In genomic region chr6:108850669-108851467, GRCh38 we compare ENCODE assay signal across 1 cellular context.
TF ChIP-seq lines count a peak whose summit lies in the region.

No MANE protein-coding gene starts in this region.

TF ChIP-seq in HepG2, 621 proteins besides CTCF, POLR2A, EP300 and RAD21 (continued from another document and continues in another):
- TF ChIP-seq CEBPZ (IDR thresholded peaks at IDR 0.05; ENCODE audit: low read length) (no peak), HOMEZ (CRISPR knock-in tag; IDR thresholded peaks at IDR 0.05; ENCODE audit: low read depth) (peak; percentile 62; the same call in 1 of the 2 replicates), ETV6 (CRISPR knock-in tag; conservative IDR thresholded peaks at IDR 0.05) (no peak), KLF6 (CRISPR knock-in tag; IDR thresholded peaks at IDR 0.05) (no peak), ZNF567 (CRISPR knock-in tag; IDR thresholded peaks at IDR 0.05; ENCODE audit: borderline replicate concordance) (no peak), SNAPC2 (CRISPR knock-in tag; IDR thresholded peaks at IDR 0.05) (no peak), ZBTB26 (CRISPR knock-in tag; IDR thresholded peaks at IDR 0.05; ENCODE audit: borderline replicate concordance) (no peak), ZNF343 (CRISPR knock-in tag; IDR thresholded peaks at IDR 0.05) (no peak), ZNF17 (CRISPR knock-in tag; IDR thresholded peaks at IDR 0.05) (no peak), ZNF605 (CRISPR knock-in tag; IDR thresholded peaks at IDR 0.05) (peak; percentile 53; the same call in 1 of the 2 replicates), ARNT (IDR thresholded peaks at IDR 0.05) (no peak), YEATS4 (CRISPR knock-in tag; IDR thresholded peaks at IDR 0.05; ENCODE audit: borderline replicate concordance) (no peak), IRF2 (CRISPR knock-in tag; IDR thresholded peaks at IDR 0.05) (0 out of 2 replicates have a peak, but pooled peaks have one; percentile 30), MTF2 (CRISPR knock-in tag; IDR thresholded peaks at IDR 0.05; ENCODE audit: borderline replicate concordance) (no peak), IRF1 (CRISPR knock-in tag; IDR thresholded peaks at IDR 0.05; ENCODE audit: low read depth) (no peak), FOXA1 (IDR thresholded peaks at IDR 0.05) (no peak), FOXA1 (CRISPR knock-in tag; IDR thresholded peaks at IDR 0.05) (no peak), ZSCAN30 (CRISPR knock-in tag; IDR thresholded peaks at IDR 0.05) (no peak), HMGXB4 (CRISPR knock-in tag; IDR thresholded peaks at IDR 0.05; ENCODE audit: borderline replicate concordance in 1 of 2, low read depth in 1 of 2) (no peak), MIER3 (CRISPR knock-in tag; IDR thresholded peaks at IDR 0.05; ENCODE audit: borderline replicate concordance) (no peak), USF2 (IDR thresholded peaks at IDR 0.05; ENCODE audit: low read depth, low read length) (peak; percentile 13; the same call in 1 of the 2 replicates), USF2 (CRISPR knock-in tag; IDR thresholded peaks at IDR 0.05; ENCODE audit: borderline replicate concordance) (peak; percentile 42; the same call in 1 of the 2 replicates), SMARCE1 (IDR thresholded peaks at IDR 0.05; ENCODE audit: borderline replicate concordance) (no peak), ZNF770 (CRISPR knock-in tag; IDR thresholded peaks at IDR 0.05) (no peak), ZNF788 (CRISPR knock-in tag; IDR thresholded peaks at IDR 0.05; ENCODE audit: borderline replicate concordance) (no peak), HNF4G (IDR thresholded peaks at IDR 0.05; ENCODE audit: borderline replicate concordance, low read depth, low read length) (peak; percentile 21; the same call in 1 of the 2 replicates), HNF4G (CRISPR knock-in tag; IDR thresholded peaks at IDR 0.05; ENCODE audit: borderline replicate concordance, low read depth) (no peak), U2AF2 (IDR thresholded peaks at IDR 0.05; ENCODE audit: low read depth, low read length) (no peak), SP2 (CRISPR knock-in tag; IDR thresholded peaks at IDR 0.05) (no peak), FOXC1 (CRISPR knock-in tag; IDR thresholded peaks at IDR 0.05; ENCODE audit: borderline replicate concordance) (no peak), FOXP1 (IDR thresholded peaks at IDR 0.05) (no peak), FOXP1 (CRISPR knock-in tag; IDR thresholded peaks at IDR 0.05) (no peak), ZNF280B (CRISPR knock-in tag; IDR thresholded peaks at IDR 0.05; ENCODE audit: borderline replicate concordance) (no peak), ZNF644 (CRISPR knock-in tag; IDR thresholded peaks at IDR 0.05; ENCODE audit: low read depth) (0 out of 2 replicates have a peak, but pooled peaks have one; percentile 26), ZNF441 (CRISPR knock-in tag; IDR thresholded peaks at IDR 0.05; ENCODE audit: borderline replicate concordance) (no peak), TCF7 (IDR thresholded peaks at IDR 0.05; ENCODE audit: low read depth) (no peak), KAT2B (IDR thresholded peaks at IDR 0.05; ENCODE audit: borderline replicate concordance, low read depth, low read length) (no peak), E2F5 (CRISPR knock-in tag; conservative IDR thresholded peaks at IDR 0.05) (no peak), CREBL2 (CRISPR knock-in tag; IDR thresholded peaks at IDR 0.05; ENCODE audit: borderline replicate concordance) (no peak), POLR2AphosphoS2 (IDR thresholded peaks at IDR 0.05; ENCODE audit: low read depth, low read length) (no peak), TMF1 (CRISPR knock-in tag; IDR thresholded peaks at IDR 0.05; ENCODE audit: low read depth) (no peak), ZNF775 (CRISPR knock-in tag; IDR thresholded peaks at IDR 0.05; ENCODE audit: borderline replicate concordance) (no peak), ZNF724P (CRISPR knock-in tag; IDR thresholded peaks at IDR 0.05; ENCODE audit: borderline replicate concordance) (no peak), MAFK (conservative IDR thresholded peaks at IDR 0.05 in 1 of 2, IDR thresholded peaks at IDR 0.05 in 1 of 2; ENCODE audit: low read length in 2 of 2) (no peak), ZNF547 (CRISPR knock-in tag; IDR thresholded peaks at IDR 0.05) (no peak), ZNF878 (CRISPR knock-in tag; IDR thresholded peaks at IDR 0.05) (no peak), FOXA3 (CRISPR knock-in tag; IDR thresholded peaks at IDR 0.05) (no peak; the same call in 1 of the 2 replicates), TRIM22 (IDR thresholded peaks at IDR 0.05) (no peak), ZNF382 (CRISPR knock-in tag; IDR thresholded peaks at IDR 0.05; ENCODE audit: borderline replicate concordance) (no peak), RARG (CRISPR knock-in tag; IDR thresholded peaks at IDR 0.05; ENCODE audit: low read depth) (no peak), BHLHE40 (IDR thresholded peaks at IDR 0.05; ENCODE audit: low read length) (peak; percentile 75), MAX (IDR thresholded peaks at IDR 0.05) (peak; percentile 56)
